Comparison of ENCODE assay signal across 30 cellular contexts in genomic region chr2:112709703-112710102, GRCh38. TPM values are rescaled to one million over a fixed set of nuclear protein-coding genes. Genes with fewer than 3 reads are reported as not detected.
A peak's percentile ranks its signal among the peaks of the same experiment; 100 is the strongest.
DNase-seq lines count a peak whose midpoint lies in the region; ATAC-seq and TF ChIP-seq lines count a peak whose summit lies in the region.
"Had no signal": no experiment of that assay in that cellular context is flagged by ENCODE, and none has a peak within 500 bp of the region (broad histone marks: within the 10 kb centered on the region; RNA-seq: fewer than 3 reads in every experiment).

No MANE protein-coding gene starts in this region.

- peaks cover 4% of the 10 kb centered on the region for H3K27me3 Mint-ChIP-seq in activated CD8-positive, alpha-beta memory T cell treated with anti-CD3 and anti-CD28 coated beads, Interleukin-2, amount 10 ng/mL, durations not matched to agents 7 days and 5 days
- H3K27me3 Mint-ChIP-seq in activated T-helper 2 cell treated with anti-CD3 and anti-CD28 coated beads, Interferon-gamma antibody, Interleukin-2, Interleukin-4, amounts not matched to agents 10 μg/mL and 5 μg/mL and 100 μg/mL, durations not matched to agents 14 hours and 24 hours and 36 hours (ENCODE audit: low read depth), result peaks cover 1% of the 10 kb centered on the region
- H3K27me3 Mint-ChIP-seq in natural killer cell (ENCODE audit: low read depth in 2 of 2) (peaks cover 0 to 2% of the 10 kb centered on the region in 2 donors), type B pancreatic cell (peaks cover 21% of the 10 kb centered on the region)

- no peak for ATAC-seq in activated CD8-positive, alpha-beta memory T cell treated with anti-CD3 and anti-CD28 coated beads, Interleukin-2, amount 10 ng/mL, durations not matched to agents 7 days and 5 days
- ATAC-seq in natural killer cell, result no peak
- ATAC-seq: esophagus mucosa; left lobe of liver; naive thymus-derived CD8-positive, alpha-beta T cell; T-helper 17 cell had no signal

- H3K4me1 Mint-ChIP-seq in activated CD8-positive, alpha-beta memory T cell treated with anti-CD3 and anti-CD28 coated beads, Interleukin-2, amount 10 ng/mL, durations not matched to agents 7 days and 5 days, result peaks cover 69% of the 10 kb centered on the region
- H3K4me1 Mint-ChIP-seq in activated T-helper 2 cell treated with anti-CD3 and anti-CD28 coated beads, Interferon-gamma antibody, Interleukin-2, Interleukin-4, amounts not matched to agents 10 μg/mL and 5 μg/mL and 100 μg/mL, durations not matched to agents 14 hours and 24 hours and 36 hours (ENCODE audit: low read depth), result peaks cover 68% of the 10 kb centered on the region
- peaks cover 41 to 69% of the 10 kb centered on the region in 2 donors for H3K4me1 Mint-ChIP-seq in natural killer cell
- peaks cover 8% of the 10 kb centered on the region for H3K4me1 Mint-ChIP-seq in type B pancreatic cell (ENCODE audit: unreplicated experiment)

- H3K36me3 Mint-ChIP-seq in activated CD8-positive, alpha-beta memory T cell treated with anti-CD3 and anti-CD28 coated beads, Interleukin-2, amount 10 ng/mL, durations not matched to agents 7 days and 5 days, result peaks cover under 1% of the 10 kb centered on the region
- H3K36me3 Mint-ChIP-seq in activated T-helper 2 cell treated with anti-CD3 and anti-CD28 coated beads, Interferon-gamma antibody, Interleukin-2, Interleukin-4, amounts not matched to agents 10 μg/mL and 5 μg/mL and 100 μg/mL, durations not matched to agents 14 hours and 24 hours and 36 hours (ENCODE audit: low read depth), result no peaks in the 10 kb centered on the region
- H3K36me3 Mint-ChIP-seq in natural killer cell (no peaks in the 10 kb centered on the region), type B pancreatic cell (no peaks in the 10 kb centered on the region)
- H3K36me3 Mint-ChIP-seq: brain; naive thymus-derived CD8-positive, alpha-beta T cell had no signal

- TF ChIP-seq CTCF in natural killer cell (IDR thresholded peaks at IDR 0.05) (no peak), type B pancreatic cell (conservative IDR thresholded peaks at IDR 0.05) (no peak), coronary artery (IDR thresholded peaks at IDR 0.05) (no peak)

- H3K4me3 Mint-ChIP-seq in activated CD8-positive, alpha-beta memory T cell treated with anti-CD3 and anti-CD28 coated beads, Interleukin-2, amount 10 ng/mL, durations not matched to agents 7 days and 5 days, result no peak overlapping the region
- H3K4me3 Mint-ChIP-seq in activated T-helper 2 cell treated with anti-CD3 and anti-CD28 coated beads, Interferon-gamma antibody, Interleukin-2, Interleukin-4, amounts not matched to agents 10 μg/mL and 5 μg/mL and 100 μg/mL, durations not matched to agents 14 hours and 24 hours and 36 hours (ENCODE audit: low read depth), result no peak overlapping the region
- no peak overlapping the region for H3K4me3 Mint-ChIP-seq in natural killer cell
- no peak overlapping the region for H3K4me3 Mint-ChIP-seq in type B pancreatic cell
- H3K4me3 Mint-ChIP-seq: brain had no signal

- no peak overlapping the region for H3K4me3 ChIP-seq in coronary artery
- H3K4me3 ChIP-seq: adrenal gland, right lobe of liver had no signal

- DNase-seq in activated CD8-positive, alpha-beta memory T cell treated with anti-CD3 and anti-CD28 coated beads, Interleukin-2, amount 10 ng/mL, durations not matched to agents 7 days and 5 days, result peak; percentile 37
- DNase-seq in activated CD8-positive, alpha-beta memory T cell treated with anti-CD3 and anti-CD28 coated beads for 24 hours, result no peak
- no peak for DNase-seq in activated T-helper 2 cell treated with anti-CD3 and anti-CD28 coated beads, Interferon-gamma antibody, Interleukin-2, Interleukin-4, amounts not matched to agents 10 μg/mL and 5 μg/mL and 100 μg/mL, durations not matched to agents 14 hours and 24 hours and 36 hours (ENCODE audit: low spot score)
- DNase-seq in natural killer cell (no peak), type B pancreatic cell (ENCODE audit: extremely low spot score, unreplicated experiment) (peak; percentile 43), NCI-H1436 treated with DMSO at 0.1 percent for 48 hours (lab: John Stamatoyannopoulos, UW) (no peak), coronary artery (ENCODE audit: low spot score) (no peak), iPS-NIHi11 (ENCODE audit: low spot score) (no peak)
- DNase-seq: activated CD4-positive, alpha-beta T cell treated with anti-CD3 and anti-CD28 coated beads, Interleukin-2, amount 50 U/mL, for 48 hours; activated naive CD4-positive, alpha-beta T cell; activated T-cell treated with anti-CD3 and anti-CD28 coated beads, Interleukin-2, amount 50 U/mL, for 1 hour; Caco-2; effector memory CD4-positive, alpha-beta T cell; foreskin melanocyte; mesendoderm; naive thymus-derived CD8-positive, alpha-beta T cell; NCI-H1105 treated with DMSO at 0.1 percent for 48 hours; NCI-H2029 treated with DMSO at 0.1 percent for 48 hours; NCI-H2227 treated with DMSO at 0.1 percent for 48 hours; right lobe of liver; T-helper 17 cell had no signal

- CTCF ChIA-PET in activated CD8-positive, alpha-beta memory T cell treated with anti-CD3 and anti-CD28 coated beads, Interleukin-2, amount 10 ng/mL, durations not matched to agents 7 days and 5 days (lab: Charles Lee), result interaction anchor here (1.2 to 6.3 kb wide), 6 partner anchors 11 to 110 kb away, joined by 3 to 66 read pairs (median 12); no protein-coding TSS in a partner anchor

- no peaks in the 10 kb centered on the region for H3K9me3 Mint-ChIP-seq in activated CD8-positive, alpha-beta memory T cell treated with anti-CD3 and anti-CD28 coated beads, Interleukin-2, amount 10 ng/mL, durations not matched to agents 7 days and 5 days (ENCODE audit: low read depth)
- H3K9me3 Mint-ChIP-seq in activated T-helper 2 cell treated with anti-CD3 and anti-CD28 coated beads, Interferon-gamma antibody, Interleukin-2, Interleukin-4, amounts not matched to agents 10 μg/mL and 5 μg/mL and 100 μg/mL, durations not matched to agents 14 hours and 24 hours and 36 hours, result no peaks in the 10 kb centered on the region
- H3K9me3 Mint-ChIP-seq in natural killer cell, result no peaks in the 10 kb centered on the region
- no peaks in the 10 kb centered on the region for H3K9me3 Mint-ChIP-seq in type B pancreatic cell
- H3K9me3 Mint-ChIP-seq: naive thymus-derived CD8-positive, alpha-beta T cell had no signal

- intact Hi-C loops in activated T-helper 2 cell treated with anti-CD3 and anti-CD28 coated beads, Interferon-gamma antibody, Interleukin-2, Interleukin-4, amounts not matched to agents 10 μg/mL and 5 μg/mL and 100 μg/mL, durations not matched to agents 14 hours and 24 hours and 36 hours (cut with micrococcal nuclease), result loop anchor here (5.0 kb wide), 1 partner anchor 62 kb away; the partner anchor contains the start of gene SLC20A1
- intact Hi-C loops in natural killer cell (cut with micrococcal nuclease), result no loop called here

- H3K27ac Mint-ChIP-seq in activated CD8-positive, alpha-beta memory T cell treated with anti-CD3 and anti-CD28 coated beads, Interleukin-2, amount 10 ng/mL, durations not matched to agents 7 days and 5 days, result no peak overlapping the region
- H3K27ac Mint-ChIP-seq in activated T-helper 2 cell treated with anti-CD3 and anti-CD28 coated beads, Interferon-gamma antibody, Interleukin-2, Interleukin-4, amounts not matched to agents 10 μg/mL and 5 μg/mL and 100 μg/mL, durations not matched to agents 14 hours and 24 hours and 36 hours, result peak overlapping the region; percentile 30
- H3K27ac Mint-ChIP-seq in natural killer cell (peak overlapping the region; percentile 77 to 89), type B pancreatic cell (no peak overlapping the region)
- H3K27ac Mint-ChIP-seq: T-helper 17 cell had no signal

- no peak overlapping the region for H3K27ac ChIP-seq in coronary artery
- H3K27ac ChIP-seq: adrenal gland, parathyroid adenoma, right lobe of liver had no signal

RNA-seq across cellular contexts. Expression of gene NT5DC4, which starts 11.1 kb away (rescaled TPM):
- total RNA-seq in activated CD8-positive, alpha-beta memory T cell treated with anti-CD3 and anti-CD28 coated beads, Interleukin-2, amount 10 ng/mL, durations not matched to agents 7 days and 5 days, result not detected
- total RNA-seq in activated T-helper 2 cell treated with anti-CD3 and anti-CD28 coated beads, Interferon-gamma antibody, Interleukin-2, Interleukin-4, amounts not matched to agents 10 μg/mL and 5 μg/mL and 100 μg/mL, durations not matched to agents 14 hours and 24 hours and 36 hours, result not detected in 2 replicates
- 1 to 10 TPM in 1 of 3 donors, under 1 TPM in 1, not detected in 1; 0.45 to 2.0 TPM for total RNA-seq in natural killer cell
- not detected in 2 replicates for total RNA-seq in type B pancreatic cell (ENCODE audit: low replicate concordance)
- total RNA-seq: A673; esophagus mucosa; left lobe of liver; MCF 10A; naive thymus-derived CD8-positive, alpha-beta T cell; right lobe of liver; RPMI7951; SK-MEL-5; T-helper 17 cell had no signal

RNA-seq across cellular contexts. Expression of gene CKAP2L, which starts 54.7 kb away (rescaled TPM):
- 10 to 100 TPM; 62.2 to 68.8 TPM for total RNA-seq in activated CD8-positive, alpha-beta memory T cell treated with anti-CD3 and anti-CD28 coated beads, Interleukin-2, amount 10 ng/mL, durations not matched to agents 7 days and 5 days
- 24.4 and 27.2 TPM in 2 replicates for total RNA-seq in activated T-helper 2 cell treated with anti-CD3 and anti-CD28 coated beads, Interferon-gamma antibody, Interleukin-2, Interleukin-4, amounts not matched to agents 10 μg/mL and 5 μg/mL and 100 μg/mL, durations not matched to agents 14 hours and 24 hours and 36 hours
- total RNA-seq in natural killer cell (1 to 10 TPM; 1.2 to 3.4 (median 1.2) TPM), type B pancreatic cell (ENCODE audit: low replicate concordance) (9.7 and 25.4 TPM in 2 replicates)
- total RNA-seq: naive thymus-derived CD8-positive, alpha-beta T cell had no signal

Comparison
In these comparisons a context has a peak if more than half of its experiments do, and no peak if none do; other contexts are left out.
1. DNase-seq: peak in activated CD8-positive, alpha-beta memory T cell treated with anti-CD3 and anti-CD28 coated beads, Interleukin-2, amount 10 ng/mL, durations not matched to agents 7 days and 5 days (single experiment) and type B pancreatic cell (single experiment); none in activated CD8-positive, alpha-beta memory T cell treated with anti-CD3 and anti-CD28 coated beads for 24 hours (single experiment), activated T-helper 2 cell treated with anti-CD3 and anti-CD28 coated beads, Interferon-gamma antibody, Interleukin-2, Interleukin-4, amounts not matched to agents 10 μg/mL and 5 μg/mL and 100 μg/mL, durations not matched to agents 14 hours and 24 hours and 36 hours (single experiment), natural killer cell (single experiment), NCI-H1436 treated with DMSO at 0.1 percent for 48 hours (single experiment), coronary artery (single experiment) and iPS-NIHi11 (single experiment).
2. H3K27ac Mint-ChIP-seq: peak in activated T-helper 2 cell treated with anti-CD3 and anti-CD28 coated beads, Interferon-gamma antibody, Interleukin-2, Interleukin-4, amounts not matched to agents 10 μg/mL and 5 μg/mL and 100 μg/mL, durations not matched to agents 14 hours and 24 hours and 36 hours (single experiment) and natural killer cell (2 of 2); none in activated CD8-positive, alpha-beta memory T cell treated with anti-CD3 and anti-CD28 coated beads, Interleukin-2, amount 10 ng/mL, durations not matched to agents 7 days and 5 days (single experiment) and type B pancreatic cell (single experiment).